ENCODE assay signal across 20 cellular contexts in genomic region chr4:53932784-53933183, GRCh38.
DNase-seq lines count a peak whose midpoint lies in the region; FAIRE-seq and TF ChIP-seq lines count a peak whose summit lies in the region.
"Had no signal": no experiment of that assay in that cellular context is flagged by ENCODE, and none has a peak within 500 bp of the region (broad histone marks: within the 10 kb centered on the region; RNA-seq: fewer than 3 reads in every experiment).

No MANE protein-coding gene starts in this region.

- peak overlapping the region; percentile 23; the same call in 1 of the 2 replicates for H3K4me3 ChIP-seq in ACC112 (ENCODE audit: low read depth, low read length)
- H3K4me3 ChIP-seq in fibroblast of pulmonary artery (replicated peaks; ENCODE audit: low read depth, low read length): no peak overlapping the region
- H3K4me3 ChIP-seq in spleen: no peak overlapping the region
- H3K4me3 ChIP-seq: A549, mucosa of descending colon, ovary, upper lobe of right lung had no signal

- H3K27ac ChIP-seq in ACC112 (ENCODE audit: low read depth, low read length): peak overlapping the region; percentile 50
- H3K27ac ChIP-seq in spleen: no peak overlapping the region
- H3K27ac ChIP-seq: A549, ovary, upper lobe of right lung had no signal

- H3K9me3 ChIP-seq in spleen: no peaks in the 10 kb centered on the region
- H3K9me3 ChIP-seq: A549, mucosa of descending colon, ovary, upper lobe of right lung had no signal

- no peak for TF ChIP-seq POLR2A in H54 (IDR thresholded peaks at IDR 0.05; ENCODE audit: low read depth, low read length)
- TF ChIP-seq POLR2A in spleen (IDR thresholded peaks at IDR 0.05): no peak

- no peak for TF ChIP-seq CTCF in fibroblast of pulmonary artery (IDR thresholded peaks at IDR 0.05; ENCODE audit: low read length, missing control alignments)
- TF ChIP-seq CTCF in spleen (IDR thresholded peaks at IDR 0.05 in 8 of 11, conservative IDR thresholded peaks at IDR 0.05 in 3 of 11): no peak

- FAIRE-seq in H54 (lab: Jason Lieb, UNC): peak; percentile 27
- FAIRE-seq: A549, GM19239 had no signal

- WGBS in spleen, 5 donors: 77 to 89% (median 82%) methylated on average over 3 of the region's 3 CpGs

- H3K36me3 ChIP-seq in ACC112 (ENCODE audit: insufficient read depth, low read length) (no peaks in the 10 kb centered on the region), spleen (no peaks in the 10 kb centered on the region)
- H3K36me3 ChIP-seq: ovary, upper lobe of right lung had no signal

- peak overlapping the region; percentile 27 for H2AFZ ChIP-seq in ACC112 (ENCODE audit: low read length, unreplicated experiment)

- intact Hi-C loops in spleen (cut with DNase I; ENCODE audit: low total_unique reads): no loop called here

- DNase-seq in H54 (ENCODE audit: insufficient read length, low spot score) (no peak), astrocyte of the hippocampus (ENCODE audit: low read depth, low spot score) (peak; percentile 92), fibroblast of pulmonary artery (ENCODE audit: low read depth) (peak; percentile 98), spleen (no peak), HT-29 (ENCODE audit: low spot score) (no peak), RPMI8226 (no peak), KG1 (lab: John Stamatoyannopoulos, UW) (no peak)
- DNase-seq: activated CD4-positive, alpha-beta T cell treated with anti-CD3 and anti-CD28 coated beads, Interleukin-2, amount 10 ng/mL, durations not matched to agents 7 days and 5 days; activated T-cell treated with anti-CD3 and anti-CD28 coated beads, Interleukin-2, amount 50 U/mL, for 1 hour; Calu3; hippocampal formation; mucosa of descending colon; NCI-H2029 treated with DMSO at 0.1 percent for 48 hours; NCI-H510A treated with DMSO at 0.1 percent for 48 hours; ovary; stimulated activated naive CD8-positive, alpha-beta T cell treated with anti-CD3 and anti-CD28 coated beads, Interleukin-15, Interleukin-2, amounts not matched to agents 100 U/mL and 50 U/mL, for 24 hours; upper lobe of right lung had no signal

- H3K4me1 ChIP-seq in ACC112 (ENCODE audit: control insufficient read depth, insufficient read depth, low read length, unreplicated experiment) (peaks cover 61% of the 10 kb centered on the region), spleen (peaks cover 0 to 20% (median 3%) of the 10 kb centered on the region in 6 donors)
- H3K4me1 ChIP-seq: upper lobe of right lung had no signal

- H3K79me2 ChIP-seq in ACC112 (ENCODE audit: control insufficient read depth, insufficient read depth, low read length, unreplicated experiment): no peaks in the 10 kb centered on the region

- no peaks in the 10 kb centered on the region for H3K27me3 ChIP-seq in ACC112 (ENCODE audit: insufficient read depth, low read length)
- peaks cover 0 to 7% (median 0%) of the 10 kb centered on the region in 7 donors for H3K27me3 ChIP-seq in spleen (replicated peaks in 1 of 7)
- H3K27me3 ChIP-seq: ovary, upper lobe of right lung had no signal

Comparison
In these comparisons a context has a peak if more than half of its experiments do, and no peak if none do; other contexts are left out.
1. DNase-seq: peak in astrocyte of the hippocampus (single experiment) and fibroblast of pulmonary artery (single experiment); none in H54 (single experiment), spleen (single experiment), HT-29 (single experiment), RPMI8226 (single experiment) and KG1 (single experiment).